Comparison of ENCODE assay signal across 1 cellular context in the genomic region with DNA sequence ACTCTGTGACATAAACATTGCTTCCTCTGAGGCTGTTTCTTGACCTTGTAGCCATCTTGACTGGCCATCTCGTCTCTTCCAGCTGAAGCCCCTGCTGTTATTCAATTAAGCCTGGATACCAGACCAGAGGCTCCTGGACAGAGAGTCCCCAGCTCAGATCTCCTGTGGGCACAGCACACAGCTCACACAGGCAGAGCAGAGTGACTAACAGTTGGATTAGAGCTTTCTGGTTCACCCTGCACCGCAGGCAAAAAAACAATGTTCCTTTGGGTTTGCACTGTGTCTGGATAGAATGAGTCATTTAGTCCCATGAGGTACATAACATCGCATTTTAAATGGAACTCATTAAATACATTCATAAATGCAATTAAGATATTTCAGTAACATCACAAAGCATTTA.
TF ChIP-seq lines count a peak whose summit lies in the region.

No MANE protein-coding gene starts in this region.

TF ChIP-seq in SK-N-SH, 30 proteins besides CTCF, POLR2A, EP300 and RAD21 (continued from another document):
- TF ChIP-seq ZBTB33 (IDR thresholded peaks at IDR 0.05; ENCODE audit: borderline replicate concordance, low read depth): no peak
- peak; percentile 69; the same call in 1 of the 2 replicates for TF ChIP-seq FOSL2 (IDR thresholded peaks at IDR 0.05; ENCODE audit: borderline replicate concordance, low read depth)
- no peak for TF ChIP-seq NRF1 (IDR thresholded peaks at IDR 0.05; ENCODE audit: low read depth, low read length)
- TF ChIP-seq SMC3 (IDR thresholded peaks at IDR 0.05; ENCODE audit: low read depth, low read length): no peak
- TF ChIP-seq FOXJ3 (CRISPR knock-in tag; IDR thresholded peaks at IDR 0.05): peak; percentile 72; the same call in 1 of the 2 replicates
- TF ChIP-seq RXRA (IDR thresholded peaks at IDR 0.05; ENCODE audit: borderline replicate concordance, low read depth): no peak
- TF ChIP-seq TEAD4 (IDR thresholded peaks at IDR 0.05; ENCODE audit: borderline replicate concordance, insufficient read depth): 0 out of 2 replicates have a peak, but pooled peaks have one; percentile 43
- peak; percentile 67 for TF ChIP-seq TCF12 (IDR thresholded peaks at IDR 0.05)
- TF ChIP-seq POLR2AphosphoS5 (IDR thresholded peaks at IDR 0.05; ENCODE audit: low read depth, low read length): no peak
- TF ChIP-seq JUND (IDR thresholded peaks at IDR 0.05): peak; percentile 67
- no peak for TF ChIP-seq MEF2A (IDR thresholded peaks at IDR 0.05; ENCODE audit: borderline replicate concordance, low read depth)
